ENCODE assay signal across 6 cellular contexts in the genomic region with DNA sequence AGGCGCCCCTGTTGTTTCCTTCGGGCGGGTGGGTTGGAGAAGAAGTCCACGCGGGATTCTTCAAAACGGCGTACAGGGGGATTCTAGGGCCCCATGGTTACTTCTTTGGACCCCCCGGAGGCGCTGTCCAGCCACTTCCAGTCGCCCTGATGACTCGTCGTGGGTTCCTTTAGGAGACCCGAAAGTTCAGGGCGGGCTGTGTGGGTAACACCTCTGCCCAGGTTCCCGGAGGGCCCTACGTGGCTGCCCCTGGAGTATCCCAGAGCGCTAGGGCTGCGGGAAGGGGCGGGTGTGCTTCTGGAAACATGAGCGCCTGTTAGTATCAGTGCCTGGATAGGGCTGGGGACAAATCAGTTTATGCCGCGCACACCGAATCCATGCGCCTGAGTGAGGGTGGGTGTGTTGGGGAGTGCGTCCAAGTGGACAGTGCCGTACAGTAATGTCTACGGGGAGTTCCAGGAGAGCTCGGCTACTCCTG. TPM values are rescaled to one million over a fixed set of nuclear protein-coding genes. Genes with fewer than 3 reads are reported as not detected.
DNase-seq lines count a peak whose midpoint lies in the region; ATAC-seq and FAIRE-seq lines count a peak whose summit lies in the region.

No MANE protein-coding gene starts in this region.

- no peak overlapping the region for H3K18ac ChIP-seq in trophoblast cell (ENCODE audit: low read length)

- H3K4ac ChIP-seq in trophoblast cell (ENCODE audit: low read depth, low read length), result no peak overlapping the region

- H3K79me1 ChIP-seq in trophoblast cell (ENCODE audit: low read length), result peaks cover 9% of the 10 kb centered on the region

- no CpG with 5 or more reads among the region's 28 CpGs for WGBS in trophoblast cell (ENCODE audit: extremely low coverage, insufficient coverage, insufficient read length)

- no peak overlapping the region for H2BK120ac ChIP-seq in trophoblast cell (ENCODE audit: insufficient read depth, low read length, poor library complexity)

- H3K9me3 ChIP-seq in trophoblast cell (ENCODE audit: insufficient read depth, low read depth, low read length), result peaks cover 18% of the 10 kb centered on the region

- H3K14ac ChIP-seq in trophoblast cell (ENCODE audit: low read length), result no peak overlapping the region

- H4K12ac ChIP-seq in trophoblast cell (ENCODE audit: low read depth, low read length), result no peak overlapping the region

- no peak overlapping the region for H4K91ac ChIP-seq in trophoblast cell (ENCODE audit: low read depth, low read length)

- H3K4me3 ChIP-seq in trophoblast cell (ENCODE audit: low read depth, low read length), result no peak overlapping the region

- no peak overlapping the region for H2BK12ac ChIP-seq in trophoblast cell (ENCODE audit: low read length)

- H3K27me3 ChIP-seq in trophoblast cell (ENCODE audit: insufficient read depth, low read length), result peaks cover 67% of the 10 kb centered on the region

- peaks cover 2% of the 10 kb centered on the region for H3K79me2 ChIP-seq in trophoblast cell (ENCODE audit: control insufficient read depth, insufficient read depth, low read length, poor library complexity)

- H2AFZ ChIP-seq in trophoblast cell (ENCODE audit: insufficient read depth, low read length, poor library complexity), result no peak overlapping the region

- FAIRE-seq in urothelium cell line (lab: Jason Lieb, UNC), result no peak

- peaks cover 33 to 56% of the 10 kb centered on the region in 2 experiments for H3K4me1 ChIP-seq in trophoblast cell (ENCODE audit: control insufficient read depth in 1 of 2, insufficient read depth in 2 of 2, low read length in 2 of 2)

- no peak overlapping the region for H4K8ac ChIP-seq in trophoblast cell (ENCODE audit: low read depth, low read length)

- H3K27ac ChIP-seq in trophoblast cell (ENCODE audit: low read depth, low read length), result no peak overlapping the region

- no peak overlapping the region for H2BK5ac ChIP-seq in trophoblast cell (ENCODE audit: low read depth, low read length, poor library complexity)

- no peak overlapping the region for H3K23ac ChIP-seq in trophoblast cell (ENCODE audit: low read length)

- no peak overlapping the region for H3K9ac ChIP-seq in trophoblast cell (ENCODE audit: low read length)

- ATAC-seq in GM19452 (IDR thresholded peaks at IDR 0.05; ENCODE audit: unreplicated experiment), result no peak

- H3K36me3 ChIP-seq in trophoblast cell (ENCODE audit: control insufficient read depth in 1 of 2, insufficient read depth in 2 of 2, low read length in 2 of 2), result peaks cover 6 to 12% of the 10 kb centered on the region in 2 experiments

- DNase-seq in D341Med (ENCODE audit: low spot score), result peak; percentile 37
- peak; percentile 18 for DNase-seq in NCI-H1694 treated with DMSO at 0.1 percent for 48 hours (lab: John Stamatoyannopoulos, UW)
- DNase-seq in cerebellar cortex (ENCODE audit: low spot score), result peak; percentile 86
- peak; percentile 78 for DNase-seq in trophoblast cell
- no peak for DNase-seq in urothelium cell line (ENCODE audit: low spot score)

- no peak overlapping the region for H2AK5ac ChIP-seq in trophoblast cell (ENCODE audit: low read length)

- peak overlapping the region; percentile 53 for H3K4me2 ChIP-seq in trophoblast cell (ENCODE audit: low read length)

RNA-seq across cellular contexts. Expression of a gene that starts 0.6 kb away (rescaled TPM):
- polyA plus RNA-seq in trophoblast cell (2013), result 1.4 and 1.7 TPM in 2 replicates

RNA-seq across cellular contexts. Expression of a gene that starts 12.5 kb away (rescaled TPM):
- polyA plus RNA-seq in trophoblast cell (2013), result 40.2 and 44.9 TPM in 2 replicates

RNA-seq across cellular contexts. Expression of a gene that starts 24.3 kb away (rescaled TPM):
- 15.0 and 15.8 TPM in 2 replicates for polyA plus RNA-seq in trophoblast cell (2013)

RNA-seq across cellular contexts. Expression of a gene that starts 29.2 kb away (rescaled TPM):
- polyA plus RNA-seq in trophoblast cell (2013), result 0.55 and 0.57 TPM in 2 replicates
